In genomic region chr11:4539603-4540219, GRCh38 we compare ENCODE assay signal across 10 cellular contexts. TPM values are rescaled to one million over a fixed set of nuclear protein-coding genes. Genes with fewer than 3 reads are reported as not detected.
DNase-seq lines count a peak whose midpoint lies in the region; ATAC-seq, FAIRE-seq and TF ChIP-seq lines count a peak whose summit lies in the region.
"Had no signal": no experiment of that assay in that cellular context is flagged by ENCODE, and none has a peak within 500 bp of the region (broad histone marks: within the 10 kb centered on the region; RNA-seq: fewer than 3 reads in every experiment).

No MANE protein-coding gene starts in this region.

- peaks cover 20% of the 10 kb centered on the region for H3K27me3 Mint-ChIP-seq in T-helper 17 cell

- no peaks in the 10 kb centered on the region for H3K27me3 ChIP-seq in AG04450 (ENCODE audit: control insufficient read depth, insufficient read depth, low read length)
- no peaks in the 10 kb centered on the region for H3K27me3 ChIP-seq in HL-60 (ENCODE audit: insufficient read depth, poor library complexity, severe bottlenecking)
- no peaks in the 10 kb centered on the region; a peak in 1 of 4 replicates for H3K27me3 ChIP-seq in GM12878 (replicated peaks in 1 of 2; ENCODE audit: control insufficient read depth in 2 of 2, insufficient read depth in 2 of 2, low read length in 1 of 2)

- no peaks in the 10 kb centered on the region for H3K36me3 Mint-ChIP-seq in T-helper 17 cell (ENCODE audit: low read depth)

- no peak overlapping the region for H3K4me2 ChIP-seq in GM12878 (ENCODE audit: control insufficient read depth, insufficient read depth)

- BruUV-seq in GM12878 (replicated peaks; lab: Mats Ljungman, UMichigan): no TSS peak

- H3K4me3 ChIP-seq in AG04450 (ENCODE audit: low read depth, low read length) (no peak overlapping the region), HL-60 (replicated peaks; ENCODE audit: insufficient read depth, low read length) (no peak overlapping the region), GM12878 (no peak overlapping the region)

- H3K79me2 ChIP-seq in GM12878 (ENCODE audit: control insufficient read depth, insufficient read depth, low read length): no peaks in the 10 kb centered on the region

- intact Hi-C loops in GM12878 (cut with micrococcal nuclease; ENCODE audit: unreplicated experiment): loop anchor here (1.0 kb wide), 1 partner anchor 352 kb away; no protein-coding TSS in a partner anchor

- no peak for TF ChIP-seq POLR2A in GM12891 (IDR thresholded peaks at IDR 0.05; ENCODE audit: low read depth, low read length)
- TF ChIP-seq POLR2A in GM12878 (IDR thresholded peaks at IDR 0.05; ENCODE audit: low read depth, low read length): no peak
- no peak for TF ChIP-seq POLR2A in GM18505 (IDR thresholded peaks at IDR 0.05; ENCODE audit: borderline replicate concordance, extremely low read depth, insufficient read depth, insufficient read length)

- H3K9me3 ChIP-seq in AG04450 (ENCODE audit: control insufficient read depth, insufficient read depth, low read length) (no peaks in the 10 kb centered on the region), T-helper 17 cell (ENCODE audit: control insufficient read depth, low read length, poor library complexity, severe bottlenecking) (no peaks in the 10 kb centered on the region), GM12878 (replicated peaks; ENCODE audit: control insufficient read depth, insufficient read depth, low read length) (no peaks in the 10 kb centered on the region)

- H3K36me3 ChIP-seq in GM12878 (ENCODE audit: control insufficient read depth in 2 of 2, insufficient read depth in 2 of 2, low read length in 1 of 2): no peaks in the 10 kb centered on the region

- TF ChIP-seq EP300 in GM12878 (IDR thresholded peaks at IDR 0.05; ENCODE audit: borderline replicate concordance in 1 of 2, control insufficient read depth in 1 of 2, low read depth in 2 of 2, low read length in 2 of 2): no peak

- WGBS in GM12878 (ENCODE audit: insufficient coverage, insufficient replicate concordance, low lambda C conversion rate, missing lambda C conversion rate): 2% methylated on average over 3 of the region's 3 CpGs

- TF ChIP-seq CTCF in AG04450 (IDR thresholded peaks at IDR 0.05; ENCODE audit: low read depth, low read length): peak; percentile 65
- peak; percentile 79 for TF ChIP-seq CTCF in HL-60 (IDR thresholded peaks at IDR 0.05; ENCODE audit: insufficient read depth, low read length)
- TF ChIP-seq CTCF in GM12878 (IDR thresholded peaks at IDR 0.05 in 2 of 3, conservative IDR thresholded peaks at IDR 0.05 in 1 of 3; ENCODE audit: control insufficient read depth in 2 of 3, extremely low read depth in 1 of 3, insufficient read depth in 1 of 3, low read depth in 3 of 3, low read length in 3 of 3): peak; percentile 57 to 68 (median 64)

- peak; percentile 63 for ATAC-seq in T-helper 17 cell
- peak; percentile 90 for ATAC-seq in GM12878
- ATAC-seq in GM18505 (IDR thresholded peaks at IDR 0.05; ENCODE audit: unreplicated experiment): no peak

- RAD21 ChIA-PET in GM12878 (lab: Charles Lee; ENCODE audit: unreplicated experiment): interaction anchor here (1.4 to 2.7 kb wide), 3 partner anchors 48 to 357 kb away, joined by 3 to 12 read pairs (median 7); no protein-coding TSS in a partner anchor

- no peak overlapping the region for H3K9ac ChIP-seq in GM12878 (ENCODE audit: control insufficient read depth, insufficient read depth, low read length)

- DNase-seq in AG04450 (ENCODE audit: low read depth, low spot score) (peak; percentile 4), GM12891 (ENCODE audit: insufficient read length, low spot score) (peak; percentile 6), HL-60 (ENCODE audit: low read depth in 1 of 2, low spot score in 1 of 2) (peak; percentile 8 to 58), T-helper 17 cell (peak; percentile 12 to 35 (median 14)), GM12878 (ENCODE audit: low read depth, low spot score) (no peak), iPS-NIHi11 (ENCODE audit: low spot score) (peak; percentile 67)
- peak in 3 of 4 experiments; percentile 22 to 37 (median 36) for DNase-seq in stimulated activated CD4-positive, alpha-beta T cell treated with anti-CD3 and anti-CD28 coated beads, Interleukin-1b, Interleukin-23, amount 100 ng/mL, for 24 hours (ENCODE audit: low read depth in 4 of 4, low spot score in 1 of 4)

- no peaks in the 10 kb centered on the region for H4K20me1 ChIP-seq in GM12878 (ENCODE audit: control insufficient read depth, insufficient read depth)

- no peak overlapping the region for H3K4me3 Mint-ChIP-seq in T-helper 17 cell

- FAIRE-seq in GM12891 (lab: Jason Lieb, UNC) (peak; percentile 63), GM12878 (lab: Jason Lieb, UNC) (peak; percentile 52)

- TF ChIP-seq RAD21 in GM12878 (IDR thresholded peaks at IDR 0.05; ENCODE audit: insufficient read depth, low read depth, low read length): peak; percentile 57

- POLR2A ChIA-PET in AG04450 (lab: Yijun Ruan, JAX) (no interaction called here), GM12878 (lab: Charles Lee) (no interaction called here)

- no peaks in the 10 kb centered on the region for H3K4me1 Mint-ChIP-seq in T-helper 17 cell

- H3K27ac ChIP-seq in AG04450 (ENCODE audit: low read depth, low read length): no peak overlapping the region
- no peak overlapping the region for H3K27ac ChIP-seq in HL-60 (replicated peaks)
- no peak overlapping the region for H3K27ac ChIP-seq in GM12878 (ENCODE audit: control insufficient read depth, insufficient read depth)

- CTCF ChIA-PET in AG04450 (lab: Charles Lee) (interaction anchor here (0.6 to 9.9 kb wide), 21 partner anchors 9 to 377 kb away, joined by 3 to 311 read pairs (median 3); partner anchors contain the start of genes OR52K1 and TRIM21), GM12878 (lab: Yijun Ruan, JAX) (interaction anchor here (0.6 to 7.7 kb wide), 12 partner anchors 10 to 1892 kb away, joined by 3 to 122 read pairs (median 4); no protein-coding TSS in a partner anchor)

- H3K4me1 ChIP-seq in GM12878 (ENCODE audit: control insufficient read depth, insufficient read depth, low read length): no peaks in the 10 kb centered on the region

- in situ Hi-C loops in GM12878 (cut with MboI): loop anchor here (5.0 kb wide), 1 partner anchor 357 kb away; no protein-coding TSS in a partner anchor

- no peak overlapping the region for H2AFZ ChIP-seq in GM12878 (ENCODE audit: control insufficient read depth, low read depth, low read length)

- SMC1A ChIA-PET in GM12878 (lab: Charles Lee; ENCODE audit: uncharacterized antibody, unreplicated experiment): interaction anchor here (0.6 to 3.0 kb wide), 7 partner anchors 13 to 353 kb away, joined by 3 to 28 read pairs (median 3); no protein-coding TSS in a partner anchor

- H3K27ac Mint-ChIP-seq in T-helper 17 cell: no peak overlapping the region

RNA-seq across cellular contexts. Expression of gene OR52M1, which starts 5.3 kb away (rescaled TPM):
- polyA plus RNA-seq in AG04450 (2011; rRNA removed) (not detected in 2 replicates), GM12878 (2011; rRNA removed) (not detected in 2 replicates), GM12878 (2014; fragmentation: Illumina TruSeq; extraction: Trizol) (not detected in 2 replicates), GM12878 (2014; fragmentation: Nextera tagmentation; extraction: Ambion mirVana) (not detected), GM12878 (2014; rRNA removed) (not detected in 2 replicates), GM12878 (2016; fragmentation: Nextera tagmentation; extraction: Ambion mirVana) (not detected)
- not detected in 2 replicates for polyA minus RNA-seq in AG04450 (2011; rRNA and poly(A)+ RNA removed)
- polyA plus RNA-seq in GM12891 (2012; ENCODE audit: low read depth, missing spikeins): not detected
- total RNA-seq in T-helper 17 cell (not detected), GM12878 (2014; rRNA removed) (not detected in 2 replicates), GM12878 (2014; rRNA removed; fragmentation: Illumina TruSeq; extraction: Trizol) (not detected in 2 replicates), GM12878 (2021) (not detected in 2 replicates)
- not detected in 2 replicates for total RNA-seq in GM12878 (2013; cell fraction: nucleolus; rRNA removed)
- polyA plus RNA-seq in GM12878 (2011; ENCODE audit: low read depth): not detected
- not detected in 2 replicates for polyA plus RNA-seq in GM12878 (2011; cell fraction: cytosol; rRNA removed)
- not detected in 2 replicates for polyA plus RNA-seq in GM12878 (2011; cell fraction: nucleus; rRNA removed)
- polyA plus RNA-seq in GM12878 (2012): not detected in 2 replicates
- not detected in 2 replicates for polyA minus RNA-seq in GM12878 (2011; rRNA and poly(A)+ RNA removed)
- polyA minus RNA-seq in GM12878 (2011; cell fraction: cytosol; rRNA and poly(A)+ RNA removed): not detected in 2 replicates
- not detected in 2 replicates for polyA minus RNA-seq in GM12878 (2011; cell fraction: nucleus; rRNA and poly(A)+ RNA removed)
- total RNA-seq: HT1080, pulmonary artery endothelial cell had no signal

RNA-seq across cellular contexts. Expression of gene OR52I2, which starts 41.8 kb away (rescaled TPM):
- not detected in 2 replicates for polyA plus RNA-seq in AG04450 (2011; rRNA removed)
- not detected in 2 replicates for polyA minus RNA-seq in AG04450 (2011; rRNA and poly(A)+ RNA removed)
- polyA plus RNA-seq in GM12891 (2012; ENCODE audit: low read depth, missing spikeins): not detected
- total RNA-seq in T-helper 17 cell: not detected
- not detected in 2 replicates for total RNA-seq in GM12878 (2013; cell fraction: nucleolus; rRNA removed)
- not detected in 2 replicates for total RNA-seq in GM12878 (2014; rRNA removed)
- not detected in 2 replicates for total RNA-seq in GM12878 (2014; rRNA removed; fragmentation: Illumina TruSeq; extraction: Trizol)
- not detected in 2 replicates for total RNA-seq in GM12878 (2021)
- not detected for polyA plus RNA-seq in GM12878 (2011; ENCODE audit: low read depth)
- not detected in 2 replicates for polyA plus RNA-seq in GM12878 (2011; rRNA removed)
- not detected in 2 replicates for polyA plus RNA-seq in GM12878 (2011; cell fraction: cytosol; rRNA removed)
- not detected in 2 replicates for polyA plus RNA-seq in GM12878 (2011; cell fraction: nucleus; rRNA removed)
- not detected in 2 replicates for polyA plus RNA-seq in GM12878 (2012)
- polyA plus RNA-seq in GM12878 (2014; fragmentation: Illumina TruSeq; extraction: Trizol): not detected in 2 replicates
- polyA plus RNA-seq in GM12878 (2014; fragmentation: Nextera tagmentation; extraction: Ambion mirVana): not detected
- not detected in 2 replicates for polyA plus RNA-seq in GM12878 (2014; rRNA removed)
- under 1 TPM; 0.04 to 0.05 TPM for polyA plus RNA-seq in GM12878 (2016; fragmentation: Nextera tagmentation; extraction: Ambion mirVana)
- not detected in 2 replicates for polyA minus RNA-seq in GM12878 (2011; rRNA and poly(A)+ RNA removed)
- polyA minus RNA-seq in GM12878 (2011; cell fraction: cytosol; rRNA and poly(A)+ RNA removed): not detected in 2 replicates
- not detected in 2 replicates for polyA minus RNA-seq in GM12878 (2011; cell fraction: nucleus; rRNA and poly(A)+ RNA removed)
- total RNA-seq: HT1080, pulmonary artery endothelial cell had no signal

RNA-seq across cellular contexts. Expression of gene OR52I1, which starts 54.1 kb away (rescaled TPM):
- not detected in 2 replicates for polyA plus RNA-seq in AG04450 (2011; rRNA removed)
- polyA minus RNA-seq in AG04450 (2011; rRNA and poly(A)+ RNA removed): not detected in 2 replicates
- polyA plus RNA-seq in GM12891 (2012; ENCODE audit: low read depth, missing spikeins): not detected
- total RNA-seq in T-helper 17 cell: not detected
- not detected in 2 replicates for total RNA-seq in GM12878 (2013; cell fraction: nucleolus; rRNA removed)
- not detected in 2 replicates for total RNA-seq in GM12878 (2014; rRNA removed)
- total RNA-seq in GM12878 (2014; rRNA removed; fragmentation: Illumina TruSeq; extraction: Trizol): not detected in 2 replicates
- not detected in 2 replicates for total RNA-seq in GM12878 (2021)
- polyA plus RNA-seq in GM12878 (2011; ENCODE audit: low read depth): not detected
- polyA plus RNA-seq in GM12878 (2011; rRNA removed): not detected in 2 replicates
- not detected in 2 replicates for polyA plus RNA-seq in GM12878 (2011; cell fraction: cytosol; rRNA removed)
- polyA plus RNA-seq in GM12878 (2011; cell fraction: nucleus; rRNA removed): not detected in 2 replicates
- not detected in 2 replicates for polyA plus RNA-seq in GM12878 (2012)
- not detected in 2 replicates for polyA plus RNA-seq in GM12878 (2014; fragmentation: Illumina TruSeq; extraction: Trizol)
- not detected for polyA plus RNA-seq in GM12878 (2014; fragmentation: Nextera tagmentation; extraction: Ambion mirVana)
- polyA plus RNA-seq in GM12878 (2014; rRNA removed): not detected in 2 replicates
- not detected for polyA plus RNA-seq in GM12878 (2016; fragmentation: Nextera tagmentation; extraction: Ambion mirVana)
- not detected in 2 replicates for polyA minus RNA-seq in GM12878 (2011; rRNA and poly(A)+ RNA removed)
- polyA minus RNA-seq in GM12878 (2011; cell fraction: cytosol; rRNA and poly(A)+ RNA removed): not detected in 2 replicates
- polyA minus RNA-seq in GM12878 (2011; cell fraction: nucleus; rRNA and poly(A)+ RNA removed): not detected in 2 replicates
- total RNA-seq: HT1080, pulmonary artery endothelial cell had no signal

RNA-seq across cellular contexts. Expression of gene OR52K1, which starts 57.3 kb away (rescaled TPM):
- polyA plus RNA-seq in AG04450 (2011; rRNA removed): not detected in 2 replicates
- polyA minus RNA-seq in AG04450 (2011; rRNA and poly(A)+ RNA removed): not detected in 2 replicates
- not detected for polyA plus RNA-seq in GM12891 (2012; ENCODE audit: low read depth, missing spikeins)
- not detected for total RNA-seq in T-helper 17 cell
- not detected in 2 replicates for total RNA-seq in GM12878 (2013; cell fraction: nucleolus; rRNA removed)
- not detected in 2 replicates for total RNA-seq in GM12878 (2014; rRNA removed)
- total RNA-seq in GM12878 (2014; rRNA removed; fragmentation: Illumina TruSeq; extraction: Trizol): not detected in 2 replicates
- not detected in 2 replicates for total RNA-seq in GM12878 (2021)
- not detected for polyA plus RNA-seq in GM12878 (2011; ENCODE audit: low read depth)
- not detected in 2 replicates for polyA plus RNA-seq in GM12878 (2011; rRNA removed)
- polyA plus RNA-seq in GM12878 (2011; cell fraction: cytosol; rRNA removed): not detected in 2 replicates
- polyA plus RNA-seq in GM12878 (2011; cell fraction: nucleus; rRNA removed): 0.03 TPM in 1 of 2 replicates, not detected in the other
- not detected in 2 replicates for polyA plus RNA-seq in GM12878 (2012)
- not detected in 2 replicates for polyA plus RNA-seq in GM12878 (2014; fragmentation: Illumina TruSeq; extraction: Trizol)
- not detected for polyA plus RNA-seq in GM12878 (2014; fragmentation: Nextera tagmentation; extraction: Ambion mirVana)
- polyA plus RNA-seq in GM12878 (2014; rRNA removed): not detected in 2 replicates
- polyA plus RNA-seq in GM12878 (2016; fragmentation: Nextera tagmentation; extraction: Ambion mirVana): not detected
- not detected in 2 replicates for polyA minus RNA-seq in GM12878 (2011; rRNA and poly(A)+ RNA removed)
- not detected in 2 replicates for polyA minus RNA-seq in GM12878 (2011; cell fraction: cytosol; rRNA and poly(A)+ RNA removed)
- polyA minus RNA-seq in GM12878 (2011; cell fraction: nucleus; rRNA and poly(A)+ RNA removed): 0.29 and 0.60 TPM in 2 replicates
- total RNA-seq: HT1080, pulmonary artery endothelial cell had no signal
